ENCODE assay signal across 21 cellular contexts in genomic region chr1:151553659-151554058, GRCh38. TPM values are rescaled to one million over a fixed set of nuclear protein-coding genes. Genes with fewer than 3 reads are reported as not detected.
DNase-seq lines count a peak whose midpoint lies in the region; ATAC-seq, FAIRE-seq and TF ChIP-seq lines count a peak whose summit lies in the region.
"Had no signal": no experiment of that assay in that cellular context is flagged by ENCODE, and none has a peak within 500 bp of the region (broad histone marks: within the 10 kb centered on the region; RNA-seq: fewer than 3 reads in every experiment).

No MANE protein-coding gene starts in this region.

- H3K27me3 ChIP-seq in GM23248 (replicated peaks; ENCODE audit: insufficient read depth): no peaks in the 10 kb centered on the region
- H3K27me3 ChIP-seq in RWPE2 (ENCODE audit: insufficient read depth, poor library complexity, severe bottlenecking): no peaks in the 10 kb centered on the region
- H3K27me3 ChIP-seq in Peyer's patch: no peaks in the 10 kb centered on the region
- H3K27me3 ChIP-seq in pancreas: no peaks in the 10 kb centered on the region
- H3K27me3 ChIP-seq: brain microvascular endothelial cell, uterus had no signal

- no peak overlapping the region for H3K27ac ChIP-seq in GM23248
- H3K27ac ChIP-seq in RWPE2 (ENCODE audit: poor library complexity, severe bottlenecking): peak overlapping the region; percentile 99
- no peak overlapping the region for H3K27ac ChIP-seq in Peyer's patch
- H3K27ac ChIP-seq in pancreas: no peak overlapping the region
- H3K27ac ChIP-seq: brain microvascular endothelial cell, lower lobe of right lung, parathyroid adenoma, uterus had no signal

- TF ChIP-seq POLR2A in Peyer's patch (IDR thresholded peaks at IDR 0.05): no peak

- H4K20me1 ChIP-seq in GM23248 (ENCODE audit: insufficient read depth): no peaks in the 10 kb centered on the region

- H3F3A ChIP-seq in GM23248 (ENCODE audit: insufficient read depth): 0 out of 2 replicates have a peak, but pooled peaks cover 13% of the 10 kb centered on the region

- in situ Hi-C loops in GM23248 (cut with MboI): no loop called here

- H3K9me2 ChIP-seq in GM23248 (ENCODE audit: insufficient read depth): no peaks in the 10 kb centered on the region

- H3K9me3 ChIP-seq in GM23248 (ENCODE audit: low read depth) (no peaks in the 10 kb centered on the region), RWPE2 (ENCODE audit: severe bottlenecking) (no peaks in the 10 kb centered on the region), Peyer's patch (no peaks in the 10 kb centered on the region), pancreas (no peaks in the 10 kb centered on the region)
- H3K9me3 ChIP-seq: lower lobe of right lung, uterus had no signal

- peak; percentile 3; the same call in 1 of the 3 replicates for ATAC-seq in RWPE2 (ENCODE audit: low read depth)
- no peak for ATAC-seq in GM18498 (IDR thresholded peaks at IDR 0.05; ENCODE audit: unreplicated experiment)
- ATAC-seq in GM21526 (IDR thresholded peaks at IDR 0.05; ENCODE audit: low FRiP score, unreplicated experiment): no peak
- no peak for ATAC-seq in pancreas
- ATAC-seq: activated CD8-positive, alpha-beta T cell treated with anti-CD3 and anti-CD28 coated beads, Interleukin-2, amount 10 ng/mL, durations not matched to agents 7 days and 5 days; HepG2; lower lobe of right lung had no signal

- WGBS in GM23248 (ENCODE audit: low coverage in 1 of 2, low lambda C conversion rate in 2 of 2, missing lambda C conversion rate in 2 of 2), 2 experiments: 71% methylated on average over 4 of the region's 4 CpGs
- WGBS in pancreas, 2 donors: 86 to 93% methylated on average over 4 of the region's 4 CpGs

- peaks cover 21% of the 10 kb centered on the region for H3K4me1 ChIP-seq in GM23248 (ENCODE audit: insufficient read depth)
- H3K4me1 ChIP-seq in RWPE2 (ENCODE audit: insufficient read depth, poor library complexity, severe bottlenecking): peaks cover 46% of the 10 kb centered on the region
- H3K4me1 ChIP-seq in Peyer's patch: peaks cover 0 to 12% (median 0%) of the 10 kb centered on the region in 4 donors
- peaks cover 0 to 9% (median 4%) of the 10 kb centered on the region in 3 donors for H3K4me1 ChIP-seq in pancreas
- H3K4me1 ChIP-seq: parathyroid adenoma, uterus had no signal

- no peak overlapping the region for H2AFZ ChIP-seq in GM23248
- H2AFZ ChIP-seq: parathyroid adenoma had no signal

- H3K9ac ChIP-seq in GM23248: no peak overlapping the region
- H3K9ac ChIP-seq: parathyroid adenoma had no signal

- H3K4me3 ChIP-seq in GM23248 (no peak overlapping the region), RWPE2 (ENCODE audit: severe bottlenecking) (no peak overlapping the region), Peyer's patch (no peak overlapping the region), pancreas (no peak overlapping the region)
- H3K4me3 ChIP-seq: lower lobe of right lung, uterus had no signal

- FAIRE-seq in pancreas (lab: Jason Lieb, UNC): no peak
- FAIRE-seq: HepG2 had no signal

- intact Hi-C loops in pancreas (cut with DNase I): no loop called here

- H3K36me3 ChIP-seq in GM23248 (ENCODE audit: low read depth) (no peaks in the 10 kb centered on the region), RWPE2 (ENCODE audit: low read depth) (peaks cover 47% of the 10 kb centered on the region), Peyer's patch (no peaks in the 10 kb centered on the region), pancreas (no peaks in the 10 kb centered on the region)
- H3K36me3 ChIP-seq: brain microvascular endothelial cell, lower lobe of right lung, uterus had no signal

- DNase-seq in GM23248: peak; percentile 44
- DNase-seq in RWPE2 (ENCODE audit: low spot score): no peak
- peak; percentile 40 for DNase-seq in fibroblast of peridontal ligament (ENCODE audit: extremely low read depth)
- DNase-seq in renal cortical epithelial cell (ENCODE audit: low read depth): peak; percentile 84
- DNase-seq in Peyer's patch: no peak
- DNase-seq in pancreas: no peak
- DNase-seq: activated B cell treated with CpG ODN at 0.5 μM for 24 hours; activated CD8-positive, alpha-beta T cell treated with anti-CD3 and anti-CD28 coated beads, Interleukin-2, amount 10 ng/mL, durations not matched to agents 7 days and 5 days; activated T-cell treated with anti-CD3 and anti-CD28 coated beads, Interleukin-2, amount 50 U/mL, for 48 hours; brain microvascular endothelial cell; dermis blood vessel endothelial cell; GF-D8; lower lobe of right lung; naive B cell; NCI-H2029; stimulated activated CD4-positive, alpha-beta T cell treated with anti-CD3 and anti-CD28 coated beads, Interleukin-4, amount 100 ng/mL, for 1 hour; uterus had no signal

- no peak overlapping the region for H3K4me2 ChIP-seq in GM23248 (ENCODE audit: unreplicated experiment)

- H3K79me2 ChIP-seq in GM23248 (ENCODE audit: insufficient read depth): peaks cover 54% of the 10 kb centered on the region

- TF ChIP-seq CTCF in RWPE2 (IDR thresholded peaks at IDR 0.05; ENCODE audit: poor library complexity, severe bottlenecking) (no peak), Peyer's patch (IDR thresholded peaks at IDR 0.05) (no peak), pancreas (IDR thresholded peaks at IDR 0.05) (no peak)

RNA-seq across cellular contexts. Expression of gene TUFT1, which starts 13.6 kb away (rescaled TPM):
- total RNA-seq in GM23248 (2014; rRNA removed; shearing (Covaris generic)): 11.5 and 20.3 TPM in 2 replicates
- polyA plus RNA-seq in GM23248 (2016; fragmentation: Nextera tagmentation; extraction: Ambion mirVana): 19.2 and 20.5 TPM in 2 replicates
- 54.1 and 118 TPM in 2 replicates for total RNA-seq in renal cortical epithelial cell
- total RNA-seq in Peyer's patch: 10 to 100 TPM; 12.4 to 23.4 (median 19.3) TPM
- total RNA-seq in pancreas: 10 to 100 TPM in 5 of 6 donors, 1 to 10 TPM in 1; 8.2 to 16.1 (median 11.6) TPM
- polyA plus RNA-seq in pancreas: 1 to 10 TPM; 7.1 to 8.5 TPM

RNA-seq across cellular contexts. Expression of gene CGN, which starts 42.5 kb away (rescaled TPM):
- not detected in 2 replicates for total RNA-seq in GM23248 (2014; rRNA removed; shearing (Covaris generic))
- polyA plus RNA-seq in GM23248 (2016; fragmentation: Nextera tagmentation; extraction: Ambion mirVana) (0.06 TPM in 1 of 2 replicates, not detected in the other), pancreas (10 to 100 TPM; 40.6 to 63.2 TPM)
- total RNA-seq in renal cortical epithelial cell (6.6 and 13.2 TPM in 2 replicates), Peyer's patch (100 to 1,000 TPM in 3 of 4 donors, 10 to 100 TPM in 1; 34.7 to 180 (median 160) TPM), pancreas (10 to 100 TPM; 26.9 to 47.5 (median 35.8) TPM)

RNA-seq across cellular contexts. Expression of gene SNX27, which starts 58.2 kb away (rescaled TPM):
- total RNA-seq in GM23248 (2014; rRNA removed; shearing (Covaris generic)): 12.0 and 14.8 TPM in 2 replicates
- polyA plus RNA-seq in GM23248 (2016; fragmentation: Nextera tagmentation; extraction: Ambion mirVana) (17.9 and 18.0 TPM in 2 replicates), pancreas (1 to 10 TPM; 5.9 to 6.5 TPM)
- total RNA-seq in renal cortical epithelial cell (20.3 and 70.1 TPM in 2 replicates), Peyer's patch (10 to 100 TPM; 24.0 to 50.3 (median 35.1) TPM), pancreas (10 to 100 TPM; 10.2 to 23.4 (median 13.0) TPM)

Comparison
In these comparisons a context has a peak if more than half of its experiments do, and no peak if none do; other contexts are left out.
1. DNase-seq: peak in GM23248 (single experiment), fibroblast of peridontal ligament (single experiment) and renal cortical epithelial cell (single experiment); none in RWPE2 (single experiment), Peyer's patch (0 of 3) and pancreas (0 of 6).